In the genomic region with DNA sequence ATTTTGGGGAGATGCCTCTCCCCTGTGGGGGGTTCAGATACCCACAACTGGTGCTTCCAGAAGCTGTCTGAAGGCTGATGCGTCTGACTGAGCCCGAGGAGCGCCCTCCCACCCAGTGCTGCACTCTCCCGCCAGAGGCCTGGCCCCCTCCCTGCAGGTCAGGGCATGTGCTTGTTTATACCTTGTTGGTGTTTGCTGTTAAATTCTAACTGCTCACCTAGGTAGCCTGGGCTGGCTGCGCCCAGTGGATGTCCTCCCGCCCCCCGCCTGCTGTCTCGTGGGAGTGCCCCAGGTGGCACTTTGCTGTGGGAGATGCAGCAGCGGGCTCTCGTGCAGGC, we compare ENCODE assay signal across 8 cellular contexts. TPM values are rescaled to one million over a fixed set of nuclear protein-coding genes. Genes with fewer than 3 reads are reported as not detected.
DNase-seq lines count a peak whose midpoint lies in the region; ATAC-seq and TF ChIP-seq lines count a peak whose summit lies in the region.

No MANE protein-coding gene starts in this region.

- H3F3A ChIP-seq in GM23338 (replicated peaks; ENCODE audit: low read depth) (no peaks in the 10 kb centered on the region), SK-N-SH (replicated peaks; ENCODE audit: insufficient read depth) (peaks cover 6% of the 10 kb centered on the region)

- H3K4me3 Mint-ChIP-seq in GM23338: no peak overlapping the region

- H2AFZ ChIP-seq in GM23338: no peak overlapping the region
- no peak overlapping the region for H2AFZ ChIP-seq in SK-N-SH (ENCODE audit: low read depth)

- H3K27me3 Mint-ChIP-seq in GM23338 (ENCODE audit: insufficient read depth, low read depth, poor library complexity): peaks cover 7% of the 10 kb centered on the region

- DNase-seq in GM23338 (ENCODE audit: low spot score) (no peak), SK-N-SH (no peak), fibroblast of the aortic adventitia (ENCODE audit: low read depth) (no peak), pons (ENCODE audit: low spot score) (no peak), HUDEP-2 (lab: John Stamatoyannopoulos, UW; ENCODE audit: unreplicated experiment in 76 of 76) (no peak), NCI-H2171 (lab: John Stamatoyannopoulos, UW) (no peak)
- no peak for DNase-seq in activated CD4-positive, alpha-beta T cell treated with anti-CD3 and anti-CD28 coated beads, Interleukin-2, amount 50 U/mL, for 4 hours

- peak overlapping the region; percentile 44; the same call in 1 of the 2 replicates for H3K9ac ChIP-seq in SK-N-SH
- peak overlapping the region in 2 of 3 donors; percentile 40 to 57 for H3K9ac ChIP-seq in skeletal muscle tissue (ENCODE audit: low read depth in 1 of 3, low read length in 3 of 3)

- no peaks in the 10 kb centered on the region for H3K36me3 Mint-ChIP-seq in GM23338 (ENCODE audit: low read depth)

- H3K4me2 ChIP-seq in GM23338 (no peak overlapping the region), SK-N-SH (peak overlapping the region; percentile 75)

- H3K79me2 ChIP-seq in GM23338 (replicated peaks; ENCODE audit: insufficient read depth): peaks cover 90% of the 10 kb centered on the region
- peaks cover 80% of the 10 kb centered on the region for H3K79me2 ChIP-seq in SK-N-SH (ENCODE audit: insufficient read depth)

- H3K9me3 ChIP-seq in SK-N-SH (no peaks in the 10 kb centered on the region), skeletal muscle tissue (ENCODE audit: control insufficient read depth in 3 of 3, low read length in 3 of 3) (no peaks in the 10 kb centered on the region)

- POLR2A ChIA-PET in SK-N-SH (lab: Yijun Ruan, JAX): no interaction called here

- no peak for TF ChIP-seq RAD21 in SK-N-SH (IDR thresholded peaks at IDR 0.05; ENCODE audit: low read length)

- no peak for TF ChIP-seq EP300 in SK-N-SH (IDR thresholded peaks at IDR 0.05; ENCODE audit: borderline replicate concordance in 1 of 2, low read depth in 1 of 2, low read length in 1 of 2)

- peaks cover 7% of the 10 kb centered on the region for H3K4me1 ChIP-seq in GM23338 (ENCODE audit: insufficient read depth)
- H3K4me1 ChIP-seq in SK-N-SH (ENCODE audit: control insufficient read depth in 1 of 2, insufficient read depth in 2 of 2, low read depth in 1 of 2, low read length in 1 of 2): peaks cover 16 to 85% of the 10 kb centered on the region in 2 experiments; a peak in 3 of 4 replicates
- peaks cover 96 to 98% (median 97%) of the 10 kb centered on the region in 3 donors for H3K4me1 ChIP-seq in skeletal muscle tissue (ENCODE audit: control insufficient read depth in 3 of 3, insufficient read depth in 3 of 3, low read length in 3 of 3)

- H3K36me3 ChIP-seq in GM23338 (ENCODE audit: insufficient read depth) (no peaks in the 10 kb centered on the region), SK-N-SH (replicated peaks in 1 of 2; ENCODE audit: control insufficient read depth in 1 of 2, insufficient read depth in 2 of 2, low read length in 1 of 2) (no peaks in the 10 kb centered on the region), skeletal muscle tissue (ENCODE audit: control insufficient read depth in 3 of 3, insufficient read depth in 3 of 3, low read length in 3 of 3) (peaks cover 0 to 2% (median 0%) of the 10 kb centered on the region in 3 donors)

- peaks cover 9% of the 10 kb centered on the region for H4K20me1 ChIP-seq in GM23338 (replicated peaks; ENCODE audit: insufficient read depth)
- H4K20me1 ChIP-seq in SK-N-SH (ENCODE audit: insufficient read depth): peaks cover 96% of the 10 kb centered on the region

- H3K27ac Mint-ChIP-seq in GM23338: no peak overlapping the region

- CTCF ChIA-PET in SK-N-SH (lab: Yijun Ruan, JAX): no interaction called here

- ATAC-seq in GM23338: no peak; the same call in 1 of the 3 replicates

- H3K27me3 ChIP-seq in GM23338 (ENCODE audit: insufficient read depth): no peaks in the 10 kb centered on the region
- H3K27me3 ChIP-seq in SK-N-SH (ENCODE audit: insufficient read depth): no peaks in the 10 kb centered on the region
- H3K27me3 ChIP-seq in skeletal muscle tissue (ENCODE audit: control insufficient read depth in 3 of 3, insufficient read depth in 3 of 3, low read length in 3 of 3): no peaks in the 10 kb centered on the region

- H3K27ac ChIP-seq in GM23338 (ENCODE audit: low read depth) (peak overlapping the region; percentile 19; the same call in 1 of the 2 replicates), SK-N-SH (ENCODE audit: low read depth in 2 of 2, low read length in 1 of 2) (peak overlapping the region in 1 of 2 experiments; percentile 95; a peak in 3 of 4 replicates), skeletal muscle tissue (ENCODE audit: low read depth, low read length) (peak overlapping the region; percentile 74)

- H3K4me3 ChIP-seq in GM23338: no peak overlapping the region
- H3K4me3 ChIP-seq in SK-N-SH (ENCODE audit: low read depth in 2 of 2, low read length in 1 of 2): no peak overlapping the region
- H3K4me3 ChIP-seq in fibroblast of the aortic adventitia (ENCODE audit: low read depth, low read length): peak overlapping the region; percentile 22
- H3K4me3 ChIP-seq in skeletal muscle tissue (ENCODE audit: low read length in 3 of 3): peak overlapping the region in 1 of 3 donors; percentile 6

- WGBS in SK-N-SH (ENCODE audit: low lambda C conversion rate): 80% methylated on average over 3 of the region's 10 CpGs

- peaks cover 36% of the 10 kb centered on the region for H3K4me1 Mint-ChIP-seq in GM23338

- no peaks in the 10 kb centered on the region; the same call in 2 of the 3 replicates for H3K9me3 Mint-ChIP-seq in GM23338

- no peak for TF ChIP-seq CTCF in GM23338 (conservative IDR thresholded peaks at IDR 0.05; ENCODE audit: low read depth in 2 of 2)
- TF ChIP-seq CTCF in SK-N-SH (IDR thresholded peaks at IDR 0.05): no peak
- no peak for TF ChIP-seq CTCF in fibroblast of the aortic adventitia (IDR thresholded peaks at IDR 0.05; ENCODE audit: insufficient read depth, low read length)

- H3K9me2 ChIP-seq in GM23338 (ENCODE audit: insufficient read depth): no peaks in the 10 kb centered on the region
- no peaks in the 10 kb centered on the region for H3K9me2 ChIP-seq in SK-N-SH

TF ChIP-seq in GM23338, 12 proteins besides CTCF, POLR2A, EP300 and RAD21 (continues in another document):
- no peak for TF ChIP-seq EZH2 (IDR thresholded peaks at IDR 0.05; ENCODE audit: low read depth, unreplicated experiment)
- no peak for TF ChIP-seq JUNB (IDR thresholded peaks at IDR 0.05; ENCODE audit: unreplicated experiment)
- TF ChIP-seq, protein P1, sequence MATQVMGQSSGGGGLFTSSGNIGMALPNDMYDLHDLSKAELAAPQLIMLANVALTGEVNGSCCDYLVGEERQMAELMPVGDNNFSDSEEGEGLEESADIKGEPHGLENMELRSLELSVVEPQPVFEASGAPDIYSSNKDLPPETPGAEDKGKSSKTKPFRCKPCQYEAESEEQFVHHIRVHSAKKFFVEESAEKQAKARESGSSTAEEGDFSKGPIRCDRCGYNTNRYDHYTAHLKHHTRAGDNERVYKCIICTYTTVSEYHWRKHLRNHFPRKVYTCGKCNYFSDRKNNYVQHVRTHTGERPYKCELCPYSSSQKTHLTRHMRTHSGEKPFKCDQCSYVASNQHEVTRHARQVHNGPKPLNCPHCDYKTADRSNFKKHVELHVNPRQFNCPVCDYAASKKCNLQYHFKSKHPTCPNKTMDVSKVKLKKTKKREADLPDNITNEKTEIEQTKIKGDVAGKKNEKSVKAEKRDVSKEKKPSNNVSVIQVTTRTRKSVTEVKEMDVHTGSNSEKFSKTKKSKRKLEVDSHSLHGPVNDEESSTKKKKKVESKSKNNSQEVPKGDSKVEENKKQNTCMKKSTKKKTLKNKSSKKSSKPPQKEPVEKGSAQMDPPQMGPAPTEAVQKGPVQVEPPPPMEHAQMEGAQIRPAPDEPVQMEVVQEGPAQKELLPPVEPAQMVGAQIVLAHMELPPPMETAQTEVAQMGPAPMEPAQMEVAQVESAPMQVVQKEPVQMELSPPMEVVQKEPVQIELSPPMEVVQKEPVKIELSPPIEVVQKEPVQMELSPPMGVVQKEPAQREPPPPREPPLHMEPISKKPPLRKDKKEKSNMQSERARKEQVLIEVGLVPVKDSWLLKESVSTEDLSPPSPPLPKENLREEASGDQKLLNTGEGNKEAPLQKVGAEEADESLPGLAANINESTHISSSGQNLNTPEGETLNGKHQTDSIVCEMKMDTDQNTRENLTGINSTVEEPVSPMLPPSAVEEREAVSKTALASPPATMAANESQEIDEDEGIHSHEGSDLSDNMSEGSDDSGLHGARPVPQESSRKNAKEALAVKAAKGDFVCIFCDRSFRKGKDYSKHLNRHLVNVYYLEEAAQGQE (IDR thresholded peaks at IDR 0.05; ENCODE audit: unreplicated experiment): no peak

TF ChIP-seq in SK-N-SH, 30 proteins besides CTCF, POLR2A, EP300 and RAD21:
- no peak for TF ChIP-seq YY1 (IDR thresholded peaks at IDR 0.05; ENCODE audit: low read depth)
- TF ChIP-seq, protein P2, sequence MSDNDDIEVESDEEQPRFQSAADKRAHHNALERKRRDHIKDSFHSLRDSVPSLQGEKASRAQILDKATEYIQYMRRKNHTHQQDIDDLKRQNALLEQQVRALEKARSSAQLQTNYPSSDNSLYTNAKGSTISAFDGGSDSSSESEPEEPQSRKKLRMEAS (IDR thresholded peaks at IDR 0.05; ENCODE audit: low read depth): no peak

RNA-seq across cellular contexts. Expression of a gene that starts 12.9 kb away (rescaled TPM):
- 21.5 and 23.5 TPM in 2 replicates for total RNA-seq in GM23338 (2014; rRNA removed; shearing (Covaris generic))
- 28.6 and 35.7 TPM in 2 replicates for polyA plus RNA-seq in GM23338 (2016; fragmentation: Nextera tagmentation; extraction: Ambion mirVana)
- polyA plus RNA-seq in SK-N-SH (2012; rRNA removed): 7.1 and 8.6 TPM in 2 replicates
- polyA plus RNA-seq in SK-N-SH (2012; cell fraction: cytosol; rRNA removed): 9.4 and 11.1 TPM in 2 replicates
- 7.4 and 9.3 TPM in 2 replicates for polyA plus RNA-seq in SK-N-SH (2012; cell fraction: nucleus; rRNA removed)
- 17.4 and 40.4 TPM in 2 replicates for total RNA-seq in fibroblast of the aortic adventitia (ENCODE audit: low replicate concordance)
- total RNA-seq in skeletal muscle tissue: 20.4 TPM
